ENCODE assay signal across 30 cellular contexts in genomic region chr11:101586965-101587364, GRCh38. TPM values are rescaled to one million over a fixed set of nuclear protein-coding genes. Genes with fewer than 3 reads are reported as not detected.
"Had no signal": no experiment of that assay in that cellular context is flagged by ENCODE, and none has a peak within 500 bp of the region (broad histone marks: within the 10 kb centered on the region; RNA-seq: fewer than 3 reads in every experiment).

No MANE protein-coding gene starts in this region.

- H3K4me1 Mint-ChIP-seq: activated CD4-positive, alpha-beta memory T cell treated with anti-CD3 and anti-CD28 coated beads, Interleukin-2, amount 10 ng/mL, durations not matched to agents 7 days and 5 days; activated CD4-positive, alpha-beta T cell treated with anti-CD3 and anti-CD28 coated beads, Interleukin-2, amount 10 ng/mL, durations not matched to agents 7 days and 5 days; activated naive CD4-positive, alpha-beta T cell treated with anti-CD3 and anti-CD28 coated beads, Interleukin-2, amount 10 ng/mL, durations not matched to agents 7 days and 5 days; activated naive CD8-positive, alpha-beta T cell treated with anti-CD3 and anti-CD28 coated beads, Interleukin-2, amount 10 ng/mL, durations not matched to agents 7 days and 5 days had no signal

- H3K4me3 ChIP-seq: ascending aorta, breast epithelium, cardiac muscle cell, colonic mucosa, dorsolateral prefrontal cortex, gastroesophageal sphincter had no signal

- H3K36me3 ChIP-seq: ascending aorta, breast epithelium, cardiac muscle cell, colonic mucosa, gastroesophageal sphincter had no signal

- H3K4me3 Mint-ChIP-seq: activated CD4-positive, alpha-beta memory T cell treated with anti-CD3 and anti-CD28 coated beads, Interleukin-2, amount 10 ng/mL, durations not matched to agents 7 days and 5 days; activated CD4-positive, alpha-beta T cell treated with anti-CD3 and anti-CD28 coated beads, Interleukin-2, amount 10 ng/mL, durations not matched to agents 7 days and 5 days; activated naive CD4-positive, alpha-beta T cell treated with anti-CD3 and anti-CD28 coated beads, Interleukin-2, amount 10 ng/mL, durations not matched to agents 7 days and 5 days; activated naive CD8-positive, alpha-beta T cell treated with anti-CD3 and anti-CD28 coated beads, Interleukin-2, amount 10 ng/mL, durations not matched to agents 7 days and 5 days; activated T-cell treated with anti-CD3 and anti-CD28 coated beads, Interleukin-2, amount 50 U/mL, for 24 hours; activated T-cell treated with anti-CD3 and anti-CD28 coated beads, Interleukin-2, amount 50 U/mL, for 72 hours; brain; endodermal cell had no signal

- ATAC-seq: activated naive CD4-positive, alpha-beta T cell treated with anti-CD3 and anti-CD28 coated beads, Interleukin-2, amount 50 U/mL, for 72 hours; activated T-cell treated with anti-CD3 and anti-CD28 coated beads, Interleukin-2, amount 50 U/mL, for 72 hours; esophagus mucosa; foreskin keratinocyte; gastroesophageal sphincter had no signal

- H3K9me3 ChIP-seq: ascending aorta, breast epithelium, colonic mucosa, gastroesophageal sphincter had no signal

- H3K9me3 Mint-ChIP-seq: activated CD4-positive, alpha-beta T cell treated with anti-CD3 and anti-CD28 coated beads, Interleukin-2, amount 10 ng/mL, durations not matched to agents 7 days and 5 days; activated naive CD4-positive, alpha-beta T cell treated with anti-CD3 and anti-CD28 coated beads, Interleukin-2, amount 10 ng/mL, durations not matched to agents 7 days and 5 days; activated naive CD8-positive, alpha-beta T cell treated with anti-CD3 and anti-CD28 coated beads, Interleukin-2, amount 10 ng/mL, durations not matched to agents 7 days and 5 days; activated T-cell treated with anti-CD3 and anti-CD28 coated beads, Interleukin-2, amount 50 U/mL, for 24 hours; endodermal cell had no signal

- H3K27ac ChIP-seq: ascending aorta, breast epithelium, cardiac muscle cell, colonic mucosa, dorsolateral prefrontal cortex, foreskin keratinocyte, gastroesophageal sphincter had no signal

- H3K27me3 ChIP-seq: ascending aorta had no signal

- H3K4me1 ChIP-seq: ascending aorta, breast epithelium, colonic mucosa had no signal

- H3K36me3 Mint-ChIP-seq: activated naive CD4-positive, alpha-beta T cell treated with anti-CD3 and anti-CD28 coated beads, Interleukin-2, amount 10 ng/mL, durations not matched to agents 7 days and 5 days; activated naive CD8-positive, alpha-beta T cell treated with anti-CD3 and anti-CD28 coated beads, Interleukin-2, amount 10 ng/mL, durations not matched to agents 7 days and 5 days; brain had no signal

- DNase-seq: activated CD4-positive, alpha-beta memory T cell treated with anti-CD3 and anti-CD28 coated beads, Interleukin-2, amount 10 ng/mL, durations not matched to agents 7 days and 5 days; activated CD4-positive, alpha-beta T cell treated with anti-CD3 and anti-CD28 coated beads for 1 hour; activated CD4-positive, alpha-beta T cell treated with anti-CD3 and anti-CD28 coated beads for 4 hours; activated CD4-positive, alpha-beta T cell treated with anti-CD3 and anti-CD28 coated beads, Interleukin-2, amount 10 ng/mL, durations not matched to agents 7 days and 5 days; activated CD4-positive, alpha-beta T cell treated with anti-CD3 and anti-CD28 coated beads, Interleukin-2, amount 50 U/mL, for 4 hours; activated CD4-positive, CD25-positive, alpha-beta regulatory T cell; activated CD8-positive, alpha-beta memory T cell treated with anti-CD3 and anti-CD28 coated beads, Interleukin-2, amount 50 U/mL, for 48 hours; activated gamma-delta T cell; activated naive CD4-positive, alpha-beta T cell; activated naive CD4-positive, alpha-beta T cell treated with anti-CD3 and anti-CD28 coated beads, Interleukin-2, amount 10 ng/mL, durations not matched to agents 7 days and 5 days; activated naive CD8-positive, alpha-beta T cell treated with anti-CD3 and anti-CD28 coated beads, Interleukin-2, amount 10 ng/mL, durations not matched to agents 7 days and 5 days; activated T-cell treated with anti-CD3 and anti-CD28 coated beads for 4 hours; activated T-cell treated with anti-CD3 and anti-CD28 coated beads, Interleukin-2, amount 50 U/mL, for 24 hours; activated T-cell treated with anti-CD3 and anti-CD28 coated beads, Interleukin-2, amount 50 U/mL, for 72 hours; central memory CD4-positive, alpha-beta T cell; cerebellar nuclear complex; colonic mucosa; dorsolateral prefrontal cortex; effector memory CD4-positive, alpha-beta T cell; endodermal cell; foreskin keratinocyte; T-helper 2 cell had no signal

- H3K27ac Mint-ChIP-seq: activated CD4-positive, alpha-beta memory T cell treated with anti-CD3 and anti-CD28 coated beads, Interleukin-2, amount 10 ng/mL, durations not matched to agents 7 days and 5 days; activated CD4-positive, alpha-beta T cell treated with anti-CD3 and anti-CD28 coated beads, Interleukin-2, amount 10 ng/mL, durations not matched to agents 7 days and 5 days; activated naive CD4-positive, alpha-beta T cell treated with anti-CD3 and anti-CD28 coated beads, Interleukin-2, amount 10 ng/mL, durations not matched to agents 7 days and 5 days; activated naive CD4-positive, alpha-beta T cell treated with anti-CD3 and anti-CD28 coated beads, Interleukin-2, amount 50 U/mL, for 72 hours; activated naive CD8-positive, alpha-beta T cell treated with anti-CD3 and anti-CD28 coated beads, Interleukin-2, amount 10 ng/mL, durations not matched to agents 7 days and 5 days; activated T-cell treated with anti-CD3 and anti-CD28 coated beads, Interleukin-2, amount 50 U/mL, for 24 hours; activated T-cell treated with anti-CD3 and anti-CD28 coated beads, Interleukin-2, amount 50 U/mL, for 72 hours; brain; endodermal cell had no signal

RNA-seq across cellular contexts. Expression of gene TRPC6, which starts 3.2 kb away (rescaled TPM):
- total RNA-seq: activated CD4-positive, alpha-beta memory T cell treated with anti-CD3 and anti-CD28 coated beads, Interleukin-2, amount 10 ng/mL, durations not matched to agents 7 days and 5 days; activated CD4-positive, alpha-beta T cell treated with anti-CD3 and anti-CD28 coated beads, Interleukin-2, amount 10 ng/mL, durations not matched to agents 7 days and 5 days; activated naive CD4-positive, alpha-beta T cell treated with anti-CD3 and anti-CD28 coated beads, Interleukin-2, amount 50 U/mL, for 72 hours; activated naive CD8-positive, alpha-beta T cell treated with anti-CD3 and anti-CD28 coated beads, Interleukin-2, amount 10 ng/mL, durations not matched to agents 7 days and 5 days; activated T-cell treated with anti-CD3 and anti-CD28 coated beads, Interleukin-2, amount 50 U/mL, for 72 hours; cardiac muscle cell; T-helper 1 cell treated with Interleukin-12 subunit alpha and Interleukin-12 subunit beta and Interleukin-4 antibody, amounts not matched to agents 30 ng/mL and 1 ng/mL, for 36 hours had no signal
- polyA plus RNA-seq: cardiac muscle cell had no signal
